In genomic region chr11:15829312-15829711, GRCh38 we compare ENCODE assay signal across 20 cellular contexts.
DNase-seq lines count a peak whose midpoint lies in the region; ATAC-seq, FAIRE-seq and TF ChIP-seq lines count a peak whose summit lies in the region.
"Had no signal": no experiment of that assay in that cellular context is flagged by ENCODE, and none has a peak within 500 bp of the region (broad histone marks: within the 10 kb centered on the region; RNA-seq: fewer than 3 reads in every experiment).

No MANE protein-coding gene starts in this region.

- no peaks in the 10 kb centered on the region for H3K9me1 ChIP-seq in endothelial cell of umbilical vein (replicated peaks; ENCODE audit: control insufficient read depth, extremely low read depth, insufficient read depth, low read length)

- no TSS peak for BruUV-seq in endothelial cell of umbilical vein (replicated peaks; lab: Mats Ljungman, UMichigan)

- peak; percentile 42 for FAIRE-seq in endothelial cell of umbilical vein (lab: Jason Lieb, UNC)
- FAIRE-seq: GM18507, HTR-8/SVneo had no signal

- DNase-seq in NOMO-1 treated with DMSO at 0.1 percent for 48 hours (lab: John Stamatoyannopoulos, UW; ENCODE audit: unreplicated experiment) (peak; percentile 3), NOMO-1 treated with dmso at 0.1 percent for 144 hours (lab: John Stamatoyannopoulos, UW; ENCODE audit: unreplicated experiment) (no peak), MV-4-11 (lab: John Stamatoyannopoulos, UW) (peak; percentile 50), endothelial cell of umbilical vein (ENCODE audit: low read depth, low spot score) (peak; percentile 37), gastrocnemius medialis (no peak), RPMI8226 (no peak), NCI-H1417 treated with DMSO at 0.1 percent for 48 hours (lab: John Stamatoyannopoulos, UW) (no peak)
- DNase-seq: 8988T, DMS 273 treated with DMSO at 0.1 percent for 48 hours, HCEC 1CT, KG1, NCI-H1930, NCI-H2171, NCI-H774, SJCRH30, SW 1271 had no signal

- H3K9me3 ChIP-seq in endothelial cell of umbilical vein (replicated peaks; ENCODE audit: control insufficient read depth, insufficient read depth, low read length) = no peaks in the 10 kb centered on the region
- no peaks in the 10 kb centered on the region for H3K9me3 ChIP-seq in gastrocnemius medialis
- H3K9me3 ChIP-seq: BLaER1 treated with 17β-estradiol and CSF1 and Interleukin-3, amounts not matched to agents 10 nM and 100 nM; SJCRH30 had no signal

- H3K36me3 ChIP-seq in endothelial cell of umbilical vein (ENCODE audit: control insufficient read depth in 2 of 2, extremely low read depth in 1 of 2, insufficient read depth in 2 of 2, low read length in 2 of 2) (no peaks in the 10 kb centered on the region), gastrocnemius medialis (no peaks in the 10 kb centered on the region)
- H3K36me3 ChIP-seq: BLaER1 treated with 17β-estradiol and CSF1 and Interleukin-3, amounts not matched to agents 10 nM and 100 nM; SJCRH30 had no signal

- no peaks in the 10 kb centered on the region for H4K20me1 ChIP-seq in endothelial cell of umbilical vein (replicated peaks; ENCODE audit: control insufficient read depth, extremely low read depth, insufficient read depth, low read length)
- H4K20me1 ChIP-seq: BLaER1 treated with 17β-estradiol and CSF1 and Interleukin-3, amounts not matched to agents 10 nM and 100 nM had no signal

- no peak for TF ChIP-seq CTCF in endothelial cell of umbilical vein (IDR thresholded peaks at IDR 0.05; ENCODE audit: extremely low read depth in 1 of 2, insufficient read depth in 1 of 2, low read depth in 1 of 2, low read length in 2 of 2)
- no peak for TF ChIP-seq CTCF in gastrocnemius medialis (IDR thresholded peaks at IDR 0.05 in 4 of 5, conservative IDR thresholded peaks at IDR 0.05 in 1 of 5)

- in situ Hi-C loops in gastrocnemius medialis (cut with MboI; ENCODE audit: low sequenced_read_pairs in 4 of 4) = no loop called here

- peak overlapping the region; percentile 37 for H3K4me2 ChIP-seq in endothelial cell of umbilical vein (ENCODE audit: insufficient read depth, low read length)

- H3K79me2 ChIP-seq in endothelial cell of umbilical vein (ENCODE audit: control insufficient read depth, insufficient read depth, low read length) = no peaks in the 10 kb centered on the region

- H3K27ac ChIP-seq in endothelial cell of umbilical vein (ENCODE audit: insufficient read depth, low read depth, low read length) (no peak overlapping the region), gastrocnemius medialis (peak overlapping the region; percentile 10 to 51 (median 20))
- H3K27ac ChIP-seq: BLaER1 treated with 17β-estradiol and CSF1 and Interleukin-3, amounts not matched to agents 10 nM and 100 nM; SJCRH30 had no signal

- no peak overlapping the region for H3K4me3 ChIP-seq in endothelial cell of umbilical vein (replicated peaks in 1 of 3; ENCODE audit: insufficient read depth in 1 of 3, low read depth in 1 of 3, low read length in 3 of 3)
- no peak overlapping the region for H3K4me3 ChIP-seq in gastrocnemius medialis
- H3K4me3 ChIP-seq: BLaER1 treated with 17β-estradiol and CSF1 and Interleukin-3, amounts not matched to agents 10 nM and 100 nM; SJCRH30 had no signal

- CTCF ChIA-PET in endothelial cell of umbilical vein (lab: Charles Lee) = interaction anchor here (0.8 to 2.8 kb wide), 5 partner anchors 10 to 785 kb away, joined by 3 to 16 read pairs (median 4); no protein-coding TSS in a partner anchor

- POLR2A ChIA-PET in endothelial cell of umbilical vein (lab: Charles Lee) = no interaction called here

- H3K9ac ChIP-seq in endothelial cell of umbilical vein (replicated peaks; ENCODE audit: extremely low read depth, insufficient read depth, low read length) = no peak overlapping the region
- H3K9ac ChIP-seq: BLaER1 treated with 17β-estradiol and CSF1 and Interleukin-3, amounts not matched to agents 10 nM and 100 nM had no signal

- peaks cover 18% of the 10 kb centered on the region for H3K4me1 ChIP-seq in endothelial cell of umbilical vein (ENCODE audit: control insufficient read depth, extremely low read depth, insufficient read depth, low read length)
- H3K4me1 ChIP-seq in gastrocnemius medialis = peaks cover 11 to 23% of the 10 kb centered on the region in 2 donors
- H3K4me1 ChIP-seq: SJCRH30 had no signal

- ATAC-seq in gastrocnemius medialis (peak in 1 of 2 donors; percentile 52), GM18873 (IDR thresholded peaks at IDR 0.05; ENCODE audit: low FRiP score, unreplicated experiment) (no peak)

- H3K27me3 ChIP-seq in endothelial cell of umbilical vein (ENCODE audit: control insufficient read depth in 2 of 2, insufficient read depth in 2 of 2, low read length in 2 of 2) (no peaks in the 10 kb centered on the region), gastrocnemius medialis (no peaks in the 10 kb centered on the region)
- H3K27me3 ChIP-seq: BLaER1 treated with 17β-estradiol and CSF1 and Interleukin-3, amounts not matched to agents 10 nM and 100 nM; SJCRH30 had no signal

- H2AFZ ChIP-seq in endothelial cell of umbilical vein (ENCODE audit: low read depth, low read length) = no peak overlapping the region

- dilution Hi-C loops in endothelial cell of umbilical vein (cut with MboI; ENCODE audit: extremely low pct_ligation_motif_present, low sequenced_read_pairs) = no loop called here

- intact Hi-C loops in endothelial cell of umbilical vein (cut with micrococcal nuclease) = no loop called here
- intact Hi-C loops in gastrocnemius medialis (cut with DNase I; ENCODE audit: low total_unique reads) = no loop called here

- no peak for TF ChIP-seq POLR2A in endothelial cell of umbilical vein (IDR thresholded peaks at IDR 0.05; ENCODE audit: low read depth, low read length)
- TF ChIP-seq POLR2A in gastrocnemius medialis (IDR thresholded peaks at IDR 0.05) = no peak

TF ChIP-seq in endothelial cell of umbilical vein, 7 proteins besides CTCF, POLR2A, EP300 and RAD21:
- no peak for TF ChIP-seq MAX (IDR thresholded peaks at IDR 0.05; ENCODE audit: insufficient read depth, insufficient read length)
- TF ChIP-seq EZH2 (IDR thresholded peaks at IDR 0.05; ENCODE audit: borderline replicate concordance, low read depth, low read length, severe bottlenecking) = no peak
- no peak for TF ChIP-seq POLR2AphosphoS5 (IDR thresholded peaks at IDR 0.05; ENCODE audit: insufficient read depth, low read depth, low read length)
- no peak for TF ChIP-seq FOS (IDR thresholded peaks at IDR 0.05; ENCODE audit: borderline replicate concordance, insufficient read depth, low read length)
- no peak for TF ChIP-seq GATA2 (IDR thresholded peaks at IDR 0.05; ENCODE audit: insufficient read depth, insufficient read length, low read depth, low read length)
- TF ChIP-seq JUN (IDR thresholded peaks at IDR 0.05; ENCODE audit: borderline replicate concordance, insufficient read depth, insufficient read length, low read depth) = no peak
- no peak for TF ChIP-seq MYC (IDR thresholded peaks at IDR 0.05; ENCODE audit: low read depth, low read length)

Comparison
In these comparisons a context has a peak if more than half of its experiments do, and no peak if none do; other contexts are left out.
1. DNase-seq: peak in NOMO-1 treated with DMSO at 0.1 percent for 48 hours (single experiment), MV-4-11 (single experiment) and endothelial cell of umbilical vein (single experiment); none in NOMO-1 treated with dmso at 0.1 percent for 144 hours (single experiment), gastrocnemius medialis (0 of 2), RPMI8226 (single experiment) and NCI-H1417 treated with DMSO at 0.1 percent for 48 hours (single experiment).